In genomic region chr4:184343400-184344177, GRCh38 we compare ENCODE assay signal across 8 cellular contexts.
DNase-seq lines count a peak whose midpoint lies in the region; ATAC-seq and TF ChIP-seq lines count a peak whose summit lies in the region.

No MANE protein-coding gene starts in this region.

- peaks cover 0 to 17% (median 0%) of the 10 kb centered on the region in 11 experiments; a peak in 4 of 22 replicates for H3K36me3 ChIP-seq in BLaER1 treated with 17β-estradiol and CSF1 and Interleukin-3, amounts not matched to agents 10 nM and 100 nM
- no peaks in the 10 kb centered on the region for H3K36me3 ChIP-seq in esophagus muscularis mucosa
- no peaks in the 10 kb centered on the region for H3K36me3 ChIP-seq in stomach smooth muscle (ENCODE audit: control insufficient read depth in 2 of 2, insufficient read depth in 2 of 2, low read length in 2 of 2)

- TF ChIP-seq CTCF in HL-60 (IDR thresholded peaks at IDR 0.05; ENCODE audit: insufficient read depth, low read length) (no peak), esophagus muscularis mucosa (IDR thresholded peaks at IDR 0.05) (no peak)

- H3K4me2 ChIP-seq in BLaER1 treated with 17β-estradiol and CSF1 and Interleukin-3, amounts not matched to agents 10 nM and 100 nM, result peak overlapping the region; percentile 84 to 98 (median 96)

- H3K9ac ChIP-seq in BLaER1 treated with 17β-estradiol and CSF1 and Interleukin-3, amounts not matched to agents 10 nM and 100 nM, result peak overlapping the region; percentile 77 to 89 (median 83)
- peak overlapping the region; percentile 74 to 76 for H3K9ac ChIP-seq in stomach smooth muscle (ENCODE audit: low read length in 2 of 2)

- ATAC-seq in GM19351 (IDR thresholded peaks at IDR 0.05; ENCODE audit: unreplicated experiment), result peak; percentile 40

- no peak for TF ChIP-seq EP300 in esophagus muscularis mucosa (IDR thresholded peaks at IDR 0.05)

- WGBS in esophagus muscularis mucosa, result 5% methylated on average over 18 of the region's 20 CpGs

- DNase-seq in HL-60 (ENCODE audit: low read depth in 1 of 2, low spot score in 1 of 2) (peak in 1 of 2 experiments; percentile 82), NOMO-1 treated with DMSO at 0.1 percent for 48 hours (lab: John Stamatoyannopoulos, UW; ENCODE audit: unreplicated experiment) (peak; percentile 32), esophagus muscularis mucosa (ENCODE audit: extremely low spot score) (peak; percentile 93)
- peak; percentile 48 for DNase-seq in activated T-cell treated with anti-CD3 and anti-CD28 coated beads, Interleukin-2, amount 50 U/mL, for 1 hour

- H3K4me1 ChIP-seq in BLaER1 treated with 17β-estradiol and CSF1 and Interleukin-3, amounts not matched to agents 10 nM and 100 nM, result peaks cover 70 to 87% (median 78%) of the 10 kb centered on the region in 10 experiments
- peaks cover 29 to 43% (median 38%) of the 10 kb centered on the region in 4 donors for H3K4me1 ChIP-seq in esophagus muscularis mucosa
- H3K4me1 ChIP-seq in mononuclear cell (ENCODE audit: insufficient read depth, low read length), result peaks cover 81% of the 10 kb centered on the region
- H3K4me1 ChIP-seq in stomach smooth muscle (ENCODE audit: control insufficient read depth, insufficient read depth, low read length), result peaks cover 29% of the 10 kb centered on the region

- H4K20me1 ChIP-seq in BLaER1 treated with 17β-estradiol and CSF1 and Interleukin-3, amounts not matched to agents 10 nM and 100 nM, result no peaks in the 10 kb centered on the region

- intact Hi-C loops in esophagus muscularis mucosa (cut with DNase I), result no loop called here

- peak overlapping the region; percentile 57 to 73 (median 64) for H3K4me3 ChIP-seq in BLaER1 treated with 17β-estradiol and CSF1 and Interleukin-3, amounts not matched to agents 10 nM and 100 nM
- H3K4me3 ChIP-seq in HL-60 (replicated peaks; ENCODE audit: insufficient read depth, low read length) (peak overlapping the region; percentile 35), esophagus muscularis mucosa (peak overlapping the region; percentile 60 to 73 (median 66)), mononuclear cell (ENCODE audit: low read length) (peak overlapping the region; percentile 49), stomach smooth muscle (ENCODE audit: low read length in 2 of 2) (peak overlapping the region; percentile 94 to 97)

- no peak for TF ChIP-seq POLR2A in esophagus muscularis mucosa (IDR thresholded peaks at IDR 0.05; ENCODE audit: low read depth)

- no peaks in the 10 kb centered on the region for H3K27me3 ChIP-seq in BLaER1 treated with 17β-estradiol and CSF1 and Interleukin-3, amounts not matched to agents 10 nM and 100 nM
- H3K27me3 ChIP-seq in HL-60 (ENCODE audit: insufficient read depth, poor library complexity, severe bottlenecking) (no peaks in the 10 kb centered on the region), esophagus muscularis mucosa (no peaks in the 10 kb centered on the region), mononuclear cell (ENCODE audit: insufficient read depth, low read length) (no peaks in the 10 kb centered on the region), stomach smooth muscle (ENCODE audit: control insufficient read depth in 1 of 2, insufficient read depth in 2 of 2, low read length in 2 of 2) (no peaks in the 10 kb centered on the region)

- peaks cover 0 to 8% (median 4%) of the 10 kb centered on the region in 11 experiments; a peak in 3 of 22 replicates for H3K9me3 ChIP-seq in BLaER1 treated with 17β-estradiol and CSF1 and Interleukin-3, amounts not matched to agents 10 nM and 100 nM (replicated peaks in 1 of 11)
- H3K9me3 ChIP-seq in esophagus muscularis mucosa (no peaks in the 10 kb centered on the region), mononuclear cell (ENCODE audit: low read depth, low read length) (no peaks in the 10 kb centered on the region), stomach smooth muscle (ENCODE audit: control insufficient read depth in 2 of 2, low read length in 2 of 2) (no peaks in the 10 kb centered on the region)

- peak overlapping the region; percentile 41 to 97 (median 95); a peak in 21 of 22 replicates for H3K27ac ChIP-seq in BLaER1 treated with 17β-estradiol and CSF1 and Interleukin-3, amounts not matched to agents 10 nM and 100 nM
- peak overlapping the region; percentile 57 for H3K27ac ChIP-seq in HL-60 (replicated peaks)
- peak overlapping the region; percentile 78 to 81 (median 78) for H3K27ac ChIP-seq in esophagus muscularis mucosa (replicated peaks in 1 of 4)
- peak overlapping the region; percentile 64 for H3K27ac ChIP-seq in stomach smooth muscle (ENCODE audit: low read length)

Comparison
In these comparisons a context has a peak if more than half of its experiments do, and no peak if none do; other contexts are left out.
1. H3K4me3 ChIP-seq: peak in every context shown above with its lines; median percentile 96 in stomach smooth muscle; 66 in esophagus muscularis mucosa; 64 in BLaER1 treated with 17β-estradiol and CSF1 and Interleukin-3, amounts not matched to agents 10 nM and 100 nM; 49 in mononuclear cell; 35 in HL-60.